Comparison of ENCODE assay signal across 28 cellular contexts in genomic region chr4:184987493-184988031, GRCh38. TPM values are rescaled to one million over a fixed set of nuclear protein-coding genes. Genes with fewer than 3 reads are reported as not detected.
"Had no signal": no experiment of that assay in that cellular context is flagged by ENCODE, and none has a peak within 500 bp of the region (broad histone marks: within the 10 kb centered on the region; RNA-seq: fewer than 3 reads in every experiment).

No MANE protein-coding gene starts in this region.

- DNase-seq: activated CD4-positive, alpha-beta memory T cell treated with anti-CD3 and anti-CD28 coated beads, Interleukin-2, amount 10 ng/mL, durations not matched to agents 7 days and 5 days; activated CD4-positive, alpha-beta T cell treated with anti-CD3 and anti-CD28 coated beads for 36 hours; activated CD4-positive, alpha-beta T cell treated with anti-CD3 and anti-CD28 coated beads, Interleukin-2, amount 50 U/mL, for 1 hour; activated gamma-delta T cell; activated naive CD4-positive, alpha-beta T cell treated with anti-CD3 and anti-CD28 coated beads for 36 hours; activated T-cell treated with anti-CD3 and anti-CD28 coated beads for 4 hours; activated T-cell treated with anti-CD3 and anti-CD28 coated beads, Interleukin-2, amount 50 U/mL, for 48 hours; amygdala; MG63; MV-4-11; NCI-H1092 treated with DMSO at 0.1 percent for 48 hours; NCI-H1417 treated with DMSO at 0.1 percent for 48 hours; NCI-H187; NCI-H2081 treated with DMSO at 0.1 percent for 48 hours; NCI-H446; NCI-H524; Right ventricle myocardium superior; SJCRH30; SK-N-SH; T-helper 1 cell had no signal

- ATAC-seq: activated CD4-positive, alpha-beta T cell treated with anti-CD3 and anti-CD28 coated beads for 36 hours; activated T-helper 17 cell treated with anti-CD3 and anti-CD28 coated beads, Interleukin-2, amount 50 U/mL, for 72 hours had no signal

- H3K4me1 ChIP-seq: SJCRH30 had no signal

- FAIRE-seq: astrocyte had no signal

- H3K36me3 ChIP-seq: cardiac muscle cell, MG63, Peyer's patch, SJCRH30 had no signal

- H3K4me2 ChIP-seq: SK-N-SH had no signal

- H3K27ac ChIP-seq: cardiac muscle cell, Peyer's patch, RWPE1, SJCRH30, VCaP had no signal

- H3K27me3 ChIP-seq: cardiac muscle cell, Peyer's patch, SJCRH30 had no signal

- H3K9ac ChIP-seq: SK-N-SH had no signal

- H3K9me3 ChIP-seq: MG63, Peyer's patch, SJCRH30, SK-N-SH had no signal

- H3K4me3 ChIP-seq: cardiac muscle cell, MG63, Peyer's patch, SJCRH30 had no signal

RNA-seq across cellular contexts. Expression of gene HELT, which starts 30.7 kb away (rescaled TPM):
- total RNA-seq: activated CD4-positive, alpha-beta memory T cell treated with anti-CD3 and anti-CD28 coated beads, Interleukin-2, amount 10 ng/mL, durations not matched to agents 7 days and 5 days; activated CD4-positive, alpha-beta T cell treated with anti-CD3 and anti-CD28 coated beads for 36 hours; activated CD8-positive, alpha-beta memory T cell treated with anti-CD3 and anti-CD28 coated beads for 36 hours; activated naive CD4-positive, alpha-beta T cell treated with anti-CD3 and anti-CD28 coated beads for 36 hours; activated T-helper 17 cell treated with anti-CD3 and anti-CD28 coated beads, Interleukin-2, amount 50 U/mL, for 72 hours; astrocyte; cardiac muscle cell; Peyer's patch; Right ventricle myocardium superior; SJCRH30; T-helper 2 cell treated with Interferon-gamma antibody and Interleukin-4, amounts not matched to agents 100 ng/mL and 5 ng/mL, for 36 hours had no signal
- polyA plus RNA-seq: cardiac muscle cell, SK-N-SH had no signal
